ENCODE assay signal across 8 cellular contexts in genomic region chr12:93025145-93026103, GRCh38.
DNase-seq lines count a peak whose midpoint lies in the region; ATAC-seq and TF ChIP-seq lines count a peak whose summit lies in the region.

No MANE protein-coding gene starts in this region.

- H3K27me3 Mint-ChIP-seq in T-helper 17 cell = peaks cover 10% of the 10 kb centered on the region

- in situ Hi-C loops in ACHN (cut with HindIII; ENCODE audit: low pct_ligation_motif_present, low pct_unique_long_range_greater_than_20kb, low sequenced_read_pairs) = no loop called here

- H3K9ac ChIP-seq in OCI-LY3 (ENCODE audit: low read length) (no peak overlapping the region), fibroblast of lung (ENCODE audit: insufficient read depth, low read length) (no peak overlapping the region)

- ATAC-seq in HG03469 (IDR thresholded peaks at IDR 0.05; ENCODE audit: unreplicated experiment) (peak; percentile 50), T-helper 17 cell (no peak)

- H3K9me3 ChIP-seq in OCI-LY3 (ENCODE audit: insufficient read depth, low read length) (no peaks in the 10 kb centered on the region), fibroblast of lung (ENCODE audit: control insufficient read depth, insufficient read depth, low read depth, low read length) (no peaks in the 10 kb centered on the region), T-helper 17 cell (ENCODE audit: control insufficient read depth, low read length, poor library complexity, severe bottlenecking) (no peaks in the 10 kb centered on the region)

- H3K27me3 ChIP-seq in OCI-LY3 (ENCODE audit: low read depth, low read length) (peaks cover 19% of the 10 kb centered on the region), fibroblast of lung (ENCODE audit: control insufficient read depth, insufficient read depth, low read length) (no peaks in the 10 kb centered on the region)

- peak; percentile 52; the same call in 1 of the 2 replicates for TF ChIP-seq CTCF in GM12874 (IDR thresholded peaks at IDR 0.05; ENCODE audit: insufficient read depth, low read depth, low read length)
- TF ChIP-seq CTCF in OCI-LY3 (IDR thresholded peaks at IDR 0.05; ENCODE audit: low read depth, low read length) = peak; percentile 79
- peak; percentile 48 to 64 for TF ChIP-seq CTCF in fibroblast of lung (conservative IDR thresholded peaks at IDR 0.05 in 1 of 2, IDR thresholded peaks at IDR 0.05 in 1 of 2; ENCODE audit: low read depth in 1 of 2, low read length in 2 of 2)
- peak; percentile 61 for TF ChIP-seq CTCF in retinal pigment epithelial cell (conservative IDR thresholded peaks at IDR 0.05; ENCODE audit: low read depth, low read length)

- peak; percentile 72 for DNase-seq in ACHN
- DNase-seq in fibroblast of lung (ENCODE audit: low read depth in 2 of 2) = peak; percentile 61 to 84
- DNase-seq in retinal pigment epithelial cell (ENCODE audit: low read depth) = peak; percentile 31
- DNase-seq in OCI-M2 (lab: John Stamatoyannopoulos, UW; ENCODE audit: unreplicated experiment) = no peak
- DNase-seq in T-helper 17 cell = no peak

- H3K27ac ChIP-seq in OCI-LY3 (ENCODE audit: low read length) (no peak overlapping the region), fibroblast of lung (ENCODE audit: insufficient read depth, low read length) (no peak overlapping the region)

- H3K4me1 Mint-ChIP-seq in T-helper 17 cell = no peaks in the 10 kb centered on the region

- H2AFZ ChIP-seq in OCI-LY3 (ENCODE audit: low read depth, low read length) (no peak overlapping the region), fibroblast of lung (ENCODE audit: low read length) (no peak overlapping the region)

- no peak overlapping the region for H3K4me3 Mint-ChIP-seq in T-helper 17 cell

- no peaks in the 10 kb centered on the region for H3K36me3 ChIP-seq in OCI-LY3 (replicated peaks; ENCODE audit: low read depth, low read length)
- H3K36me3 ChIP-seq in fibroblast of lung (ENCODE audit: control insufficient read depth, insufficient read depth, low read length) = no peaks in the 10 kb centered on the region

- H3K4me1 ChIP-seq in OCI-LY3 (ENCODE audit: low read length) = no peaks in the 10 kb centered on the region
- no peaks in the 10 kb centered on the region for H3K4me1 ChIP-seq in fibroblast of lung (ENCODE audit: control insufficient read depth, extremely low read depth, insufficient read depth, low read length)

- no peak overlapping the region for H3K27ac Mint-ChIP-seq in T-helper 17 cell

- no peaks in the 10 kb centered on the region for H3K36me3 Mint-ChIP-seq in T-helper 17 cell (ENCODE audit: low read depth)

- H4K20me1 ChIP-seq in OCI-LY3 (ENCODE audit: insufficient read depth, low read length) = no peaks in the 10 kb centered on the region
- H4K20me1 ChIP-seq in fibroblast of lung (ENCODE audit: control insufficient read depth, extremely low read depth, insufficient read depth, low read length) = no peaks in the 10 kb centered on the region

- H3K4me2 ChIP-seq in OCI-LY3 (ENCODE audit: low read length) (no peak overlapping the region), fibroblast of lung (ENCODE audit: extremely low read depth, insufficient read depth, low read length) (no peak overlapping the region)

- H3K4me3 ChIP-seq in OCI-LY3 (ENCODE audit: low read length) (no peak overlapping the region), fibroblast of lung (replicated peaks in 1 of 4; ENCODE audit: control extremely low read depth in 1 of 4, insufficient read depth in 1 of 4, low read depth in 3 of 4, low read length in 4 of 4) (no peak overlapping the region), retinal pigment epithelial cell (ENCODE audit: low read length) (no peak overlapping the region)

- H3K79me2 ChIP-seq in OCI-LY3 (ENCODE audit: low read length) (no peaks in the 10 kb centered on the region), fibroblast of lung (ENCODE audit: control insufficient read depth, insufficient read depth, low read length) (no peaks in the 10 kb centered on the region)

Comparison
In these comparisons a context has a peak if more than half of its experiments do, and no peak if none do; other contexts are left out.
1. DNase-seq: peak in ACHN (single experiment), fibroblast of lung (2 of 2) and retinal pigment epithelial cell (single experiment); none in OCI-M2 (single experiment) and T-helper 17 cell (0 of 3).
2. Peak in every context shown above with its lines, with median percentiles within 50 percentile points of each other: CTCF ChIP-seq.